ENCODE assay signal across 1 cellular context in genomic region chr1:220271706-220272046, GRCh38.
TF ChIP-seq lines count a peak whose summit lies in the region.

No MANE protein-coding gene starts in this region.

TF ChIP-seq in IMR-90, 13 proteins besides CTCF, POLR2A, EP300 and RAD21 (continued from another document):
- TF ChIP-seq BHLHE40 (IDR thresholded peaks at IDR 0.05; ENCODE audit: low read depth, low read length), result no peak
